8 cellular contexts compared by ENCODE assay signal in the genomic region with DNA sequence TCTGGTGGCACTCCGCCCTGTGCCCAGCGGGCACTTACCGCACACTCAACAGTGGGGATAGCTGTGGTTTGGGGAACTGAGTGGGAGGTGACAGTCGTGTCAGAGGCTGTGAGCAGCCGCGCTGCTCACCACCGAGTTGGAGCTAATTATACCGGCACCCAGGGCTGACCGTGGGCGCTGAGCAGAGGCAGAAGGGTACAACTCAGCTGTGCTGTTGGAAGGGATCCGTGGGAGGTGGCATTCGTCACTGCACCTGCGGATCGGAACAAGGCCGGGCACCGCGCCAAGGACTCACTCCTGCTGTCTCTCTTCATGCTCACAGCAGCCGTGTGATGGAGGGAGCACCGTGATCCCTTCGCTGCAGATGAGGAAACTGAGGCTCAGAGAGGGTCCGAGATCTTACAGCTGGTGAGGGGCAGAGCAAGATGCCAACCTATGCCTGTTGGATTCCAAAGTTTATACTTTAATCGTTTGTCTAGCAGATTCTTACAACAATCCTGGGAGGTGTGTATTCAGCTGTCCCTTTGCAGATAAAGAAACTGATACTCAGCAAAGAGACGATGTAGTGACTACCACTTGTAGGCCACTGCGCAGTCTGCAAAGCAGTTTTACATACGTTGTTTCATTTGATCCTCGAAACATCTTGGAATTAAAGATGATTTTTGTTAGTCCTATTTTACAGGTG.
DNase-seq lines count a peak whose midpoint lies in the region; ATAC-seq and TF ChIP-seq lines count a peak whose summit lies in the region.

No MANE protein-coding gene starts in this region.

- H3K27me3 Mint-ChIP-seq in T-helper 1 cell treated with Interleukin-12 subunit alpha and Interleukin-12 subunit beta and Interleukin-4 antibody, amounts not matched to agents 30 μg/mL and 1 μg/mL, for 36 hours (ENCODE audit: low read depth) = peaks cover 6% of the 10 kb centered on the region

- peak; percentile 87 for DNase-seq in DMS53 treated with DMSO at 0.1 percent for 48 hours (lab: John Stamatoyannopoulos, UW; ENCODE audit: unreplicated experiment)
- peak; percentile 61 for DNase-seq in LNCaP clone FGC (ENCODE audit: low read depth)
- peak in 51 of 58 donors; percentile 37 to 87 (median 71) for DNase-seq in anterior cingulate cortex (lab: John Stamatoyannopoulos, UW)
- peak; percentile 66 for DNase-seq in inferior parietal cortex (ENCODE audit: extremely low spot score)
- peak; percentile 63 to 82 for DNase-seq in stimulated activated CD4-positive, alpha-beta T cell treated with anti-CD3 and anti-CD28 coated beads, Interleukin-15, amount 100 ng/mL, for 1 hour (ENCODE audit: low read depth in 1 of 2, low spot score in 1 of 2)
- DNase-seq in GDM1 (lab: John Stamatoyannopoulos, UW) = no peak

- no peak for TF ChIP-seq CTCF in LNCaP clone FGC (IDR thresholded peaks at IDR 0.05; ENCODE audit: control insufficient read depth, extremely low read depth, insufficient read depth)

- H3K27ac Mint-ChIP-seq in T-helper 1 cell treated with Interleukin-12 subunit alpha and Interleukin-12 subunit beta and Interleukin-4 antibody, amounts not matched to agents 30 μg/mL and 1 μg/mL, for 36 hours = peak overlapping the region; percentile 92

- peak overlapping the region; percentile 69 for H3K4me3 ChIP-seq in LNCaP clone FGC (ENCODE audit: low read depth, low read length)

- H3K36me3 Mint-ChIP-seq in T-helper 1 cell treated with Interleukin-12 subunit alpha and Interleukin-12 subunit beta and Interleukin-4 antibody, amounts not matched to agents 30 μg/mL and 1 μg/mL, for 36 hours (ENCODE audit: low read depth) = peaks cover 9% of the 10 kb centered on the region

- H3K4me1 Mint-ChIP-seq in T-helper 1 cell treated with Interleukin-12 subunit alpha and Interleukin-12 subunit beta and Interleukin-4 antibody, amounts not matched to agents 30 μg/mL and 1 μg/mL, for 36 hours (ENCODE audit: low read depth) = peaks cover 52% of the 10 kb centered on the region

- peak; percentile 40 for ATAC-seq in GM21786 (IDR thresholded peaks at IDR 0.05; ENCODE audit: unreplicated experiment)

- no peaks in the 10 kb centered on the region for H3K9me3 Mint-ChIP-seq in T-helper 1 cell treated with Interleukin-12 subunit alpha and Interleukin-12 subunit beta and Interleukin-4 antibody, amounts not matched to agents 30 μg/mL and 1 μg/mL, for 36 hours

- H3K4me3 Mint-ChIP-seq in T-helper 1 cell treated with Interleukin-12 subunit alpha and Interleukin-12 subunit beta and Interleukin-4 antibody, amounts not matched to agents 30 μg/mL and 1 μg/mL, for 36 hours = peak overlapping the region; percentile 97
